In the genomic region with DNA sequence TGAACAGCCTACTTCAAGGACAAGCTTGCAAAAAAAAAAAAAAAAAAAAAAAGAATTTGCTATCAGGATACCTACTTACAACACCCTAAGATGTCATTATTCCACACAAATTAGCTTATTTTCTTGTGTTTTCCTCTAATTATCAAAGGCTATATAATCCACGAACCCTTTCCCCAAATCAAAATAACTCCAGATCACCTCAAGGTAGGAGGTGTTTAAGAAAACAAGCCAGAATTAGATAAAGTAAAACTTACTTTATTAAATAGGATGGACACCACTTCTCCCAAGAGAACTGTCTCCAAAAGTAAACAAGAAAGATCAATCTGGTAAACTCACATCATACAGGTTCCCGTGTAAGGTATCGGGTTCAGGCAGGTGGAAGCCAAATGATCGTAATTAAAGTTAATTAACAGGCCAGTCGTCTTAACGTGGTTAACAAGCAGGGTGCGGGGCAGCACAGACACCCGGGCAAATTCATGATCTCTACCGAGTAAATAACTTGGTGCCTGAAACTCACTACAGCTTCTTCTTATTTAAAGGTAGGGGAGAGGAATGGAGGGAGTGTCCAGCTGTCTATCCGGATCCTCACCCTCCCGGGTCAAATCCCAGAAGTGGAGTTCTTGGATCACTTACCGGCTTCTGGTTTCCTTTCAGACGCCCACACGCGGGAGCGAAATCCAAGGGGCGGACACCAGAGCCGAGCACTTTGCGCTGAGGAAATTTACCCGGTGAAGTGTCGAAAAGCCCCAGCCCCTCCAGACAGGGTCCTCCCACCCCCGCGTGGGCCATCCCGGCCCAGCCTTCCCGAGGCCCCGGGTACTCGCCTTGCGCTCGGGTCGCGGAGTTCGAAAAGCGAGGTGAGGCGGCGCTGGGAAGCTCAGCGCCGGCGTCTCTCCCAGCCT, we compare ENCODE assay signal across 8 cellular contexts. TPM values are rescaled to one million over a fixed set of nuclear protein-coding genes. Genes with fewer than 3 reads are reported as not detected.
DNase-seq lines count a peak whose midpoint lies in the region; ATAC-seq and TF ChIP-seq lines count a peak whose summit lies in the region.

No MANE protein-coding gene starts in this region.

- H3K9me3 ChIP-seq in CD4-positive, alpha-beta memory T cell (ENCODE audit: control insufficient read depth in 1 of 2, low read length in 2 of 2), result no peaks in the 10 kb centered on the region
- no peaks in the 10 kb centered on the region for H3K9me3 ChIP-seq in duodenal mucosa (ENCODE audit: control insufficient read depth in 1 of 2, low read length in 2 of 2)

- H3K4me1 Mint-ChIP-seq in CD4-positive, alpha-beta memory T cell, result peaks cover 32 to 54% (median 45%) of the 10 kb centered on the region in 4 donors
- peaks cover 11% of the 10 kb centered on the region for H3K4me1 Mint-ChIP-seq in WTC11
- peaks cover 32% of the 10 kb centered on the region for H3K4me1 Mint-ChIP-seq in memory B cell

- H3K4me1 ChIP-seq in CD4-positive, alpha-beta memory T cell (ENCODE audit: insufficient read depth, low read length), result peaks cover 45% of the 10 kb centered on the region
- H3K4me1 ChIP-seq in duodenal mucosa (ENCODE audit: control insufficient read depth in 1 of 2, insufficient read depth in 2 of 2, low read length in 2 of 2), result peaks cover 8 to 18% of the 10 kb centered on the region in 2 donors

- CTCF ChIA-PET in CD4-positive, alpha-beta memory T cell (lab: Charles Lee; ENCODE audit: partially characterized antibody), result interaction anchor here (0.8 to 5.0 kb wide), 23 partner anchors 11 to 156 kb away, joined by 3 to 69 read pairs (median 5); no protein-coding TSS in a partner anchor
- CTCF ChIA-PET in WTC11 (lab: Charles Lee), result interaction anchor here (0.9 to 2.1 kb wide), 7 partner anchors 8 to 156 kb away, joined by 3 to 7 read pairs (median 5); no protein-coding TSS in a partner anchor

- peaks cover 3 to 28% of the 10 kb centered on the region in 2 donors for H3K36me3 Mint-ChIP-seq in CD4-positive, alpha-beta memory T cell
- H3K36me3 Mint-ChIP-seq in WTC11, result no peaks in the 10 kb centered on the region
- peaks cover 9% of the 10 kb centered on the region for H3K36me3 Mint-ChIP-seq in memory B cell

- POLR2A ChIA-PET in CD4-positive, alpha-beta memory T cell (lab: Charles Lee; ENCODE audit: partially characterized antibody), result interaction anchor here (0.5 to 6.1 kb wide), 44 partner anchors 9 to 1649 kb away, joined by 3 to 137 read pairs (median 6); a partner anchor contains a TSS
- POLR2A ChIA-PET in WTC11 (lab: Charles Lee), result interaction anchor here (0.6 to 0.8 kb wide), 2 partner anchors 13 to 71 kb away, joined by 3 to 10 read pairs; no protein-coding TSS in a partner anchor

- no peak for TF ChIP-seq CTCF in WTC11 (IDR thresholded peaks at IDR 0.05)

- H3K27me3 ChIP-seq in CD4-positive, alpha-beta memory T cell (ENCODE audit: insufficient read depth, low read length), result no peaks in the 10 kb centered on the region
- no peaks in the 10 kb centered on the region for H3K27me3 ChIP-seq in duodenal mucosa (ENCODE audit: control insufficient read depth in 1 of 2, insufficient read depth in 2 of 2, low read length in 2 of 2)

- peak overlapping the region; percentile 91 to 99 (median 94) for H3K4me3 Mint-ChIP-seq in CD4-positive, alpha-beta memory T cell
- peak overlapping the region; percentile 77 for H3K4me3 Mint-ChIP-seq in WTC11
- peak overlapping the region; percentile 91 for H3K4me3 Mint-ChIP-seq in memory B cell

- H3K27ac Mint-ChIP-seq in CD4-positive, alpha-beta memory T cell, result peak overlapping the region; percentile 85 to 98 (median 94)
- H3K27ac Mint-ChIP-seq in WTC11 (no peak overlapping the region), memory B cell (peak overlapping the region; percentile 93)

- peak overlapping the region; percentile 62 to 93 for H3K4me3 ChIP-seq in CD4-positive, alpha-beta memory T cell (ENCODE audit: low read length in 2 of 2)
- H3K4me3 ChIP-seq in duodenal mucosa (ENCODE audit: low read depth in 1 of 2, low read length in 2 of 2), result peak overlapping the region; percentile 86 to 87

- no peaks in the 10 kb centered on the region for H3K27me3 Mint-ChIP-seq in CD4-positive, alpha-beta memory T cell
- H3K27me3 Mint-ChIP-seq in WTC11 (ENCODE audit: low read depth) (peaks cover 40% of the 10 kb centered on the region), memory B cell (no peaks in the 10 kb centered on the region)

- H3K27ac ChIP-seq in CD4-positive, alpha-beta memory T cell (ENCODE audit: low read depth, low read length), result peak overlapping the region; percentile 89
- peak overlapping the region; percentile 85 for H3K27ac ChIP-seq in duodenal mucosa (ENCODE audit: low read depth, low read length)

- peak; percentile 30 for ATAC-seq in GM21381 (IDR thresholded peaks at IDR 0.05; ENCODE audit: unreplicated experiment)
- ATAC-seq in WTC11, result peak; percentile 18
- ATAC-seq in memory B cell (ENCODE audit: low read depth), result peak; percentile 24

- H3K36me3 ChIP-seq in CD4-positive, alpha-beta memory T cell (ENCODE audit: insufficient read depth, low read length), result no peaks in the 10 kb centered on the region
- H3K36me3 ChIP-seq in duodenal mucosa (ENCODE audit: control insufficient read depth in 1 of 2, insufficient read depth in 2 of 2, low read length in 2 of 2), result no peaks in the 10 kb centered on the region

- peak overlapping the region; percentile 76 for H3K9ac ChIP-seq in duodenal mucosa (ENCODE audit: low read depth in 1 of 2, low read length in 2 of 2)

- no peaks in the 10 kb centered on the region for H3K9me3 Mint-ChIP-seq in CD4-positive, alpha-beta memory T cell
- no peaks in the 10 kb centered on the region for H3K9me3 Mint-ChIP-seq in WTC11
- no peaks in the 10 kb centered on the region for H3K9me3 Mint-ChIP-seq in memory B cell

- peak in 2 of 5 donors; percentile 43 to 62 for DNase-seq in CD4-positive, alpha-beta memory T cell
- DNase-seq in HuH-7 (ENCODE audit: low spot score), result peak; percentile 25
- DNase-seq in WTC11 (ENCODE audit: low spot score), result no peak
- DNase-seq in memory B cell (ENCODE audit: low spot score in 2 of 2), result peak in 1 of 2 donors; percentile 10
- peak; percentile 24 to 40 (median 29) for DNase-seq in stimulated activated CD4-positive, alpha-beta T cell treated with anti-CD3 and anti-CD28 coated beads, TNF-alpha, amount 100 ng/mL, for 48 hours (ENCODE audit: low read depth in 3 of 3)
- DNase-seq in NCI-H82 treated with DMSO at 0.1 percent for 48 hours (lab: John Stamatoyannopoulos, UW; ENCODE audit: unreplicated experiment), result no peak

- intact Hi-C loops in CD4-positive, alpha-beta memory T cell (cut with micrococcal nuclease), result loop anchor here (1.0 to 5.0 kb wide), 5 partner anchors 12 to 143 kb away; no protein-coding TSS in a partner anchor

TF ChIP-seq in WTC11, 78 proteins besides CTCF, POLR2A, EP300 and RAD21:
- no peak for TF ChIP-seq GABPB1 (CRISPR knock-in tag; IDR thresholded peaks at IDR 0.05)
- TF ChIP-seq, protein P1, sequence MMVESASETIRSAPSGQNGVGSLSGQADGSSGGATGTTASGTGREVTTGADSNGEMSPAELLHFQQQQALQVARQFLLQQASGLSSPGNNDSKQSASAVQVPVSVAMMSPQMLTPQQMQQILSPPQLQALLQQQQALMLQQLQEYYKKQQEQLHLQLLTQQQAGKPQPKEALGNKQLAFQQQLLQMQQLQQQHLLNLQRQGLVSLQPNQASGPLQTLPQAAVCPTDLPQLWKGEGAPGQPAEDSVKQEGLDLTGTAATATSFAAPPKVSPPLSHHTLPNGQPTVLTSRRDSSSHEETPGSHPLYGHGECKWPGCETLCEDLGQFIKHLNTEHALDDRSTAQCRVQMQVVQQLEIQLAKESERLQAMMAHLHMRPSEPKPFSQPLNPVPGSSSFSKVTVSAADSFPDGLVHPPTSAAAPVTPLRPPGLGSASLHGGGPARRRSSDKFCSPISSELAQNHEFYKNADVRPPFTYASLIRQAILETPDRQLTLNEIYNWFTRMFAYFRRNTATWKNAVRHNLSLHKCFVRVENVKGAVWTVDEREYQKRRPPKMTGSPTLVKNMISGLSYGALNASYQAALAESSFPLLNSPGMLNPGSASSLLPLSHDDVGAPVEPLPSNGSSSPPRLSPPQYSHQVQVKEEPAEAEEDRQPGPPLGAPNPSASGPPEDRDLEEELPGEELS (CRISPR knock-in tag; IDR thresholded peaks at IDR 0.05), result no peak
- TF ChIP-seq NR2C2 (CRISPR knock-in tag; IDR thresholded peaks at IDR 0.05), result no peak
- TF ChIP-seq, protein P2, sequence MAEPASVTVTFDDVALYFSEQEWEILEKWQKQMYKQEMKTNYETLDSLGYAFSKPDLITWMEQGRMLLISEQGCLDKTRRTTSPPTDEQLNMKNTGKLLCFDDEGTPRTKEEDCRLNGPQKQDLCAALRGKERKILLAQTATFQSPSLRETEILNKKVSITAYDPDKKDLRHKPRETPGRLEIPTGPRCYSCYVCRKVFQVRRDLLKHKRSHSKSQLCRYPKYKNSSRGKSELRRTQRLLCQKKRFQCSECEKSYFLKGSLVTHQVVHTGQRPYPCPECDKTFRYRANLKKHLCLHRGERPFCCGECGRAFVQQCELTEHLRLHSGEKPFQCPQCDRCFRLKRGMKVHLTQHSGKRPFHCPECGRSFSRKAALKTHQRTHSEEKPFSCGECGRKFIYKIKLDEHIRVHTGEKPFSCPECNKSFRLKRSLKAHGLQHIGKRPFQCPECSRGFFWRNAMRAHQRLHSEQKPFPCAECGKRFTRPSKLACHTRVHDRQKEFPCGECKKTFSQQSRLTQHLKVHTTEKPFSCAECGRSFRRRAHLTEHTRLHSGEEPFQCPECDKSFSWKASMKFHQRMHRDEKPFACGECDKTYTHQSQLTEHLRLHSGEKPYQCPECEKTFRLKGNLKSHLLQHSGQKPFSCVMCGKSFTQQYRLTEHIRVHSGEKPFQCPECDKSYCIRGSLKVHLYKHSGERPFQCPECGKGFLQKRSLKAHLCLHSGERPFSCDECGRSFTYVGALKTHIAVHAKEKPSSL (CRISPR knock-in tag; conservative IDR thresholded peaks at IDR 0.05), result no peak
- TF ChIP-seq ATF1 (CRISPR knock-in tag; IDR thresholded peaks at IDR 0.05), result no peak
- no peak for TF ChIP-seq GRHL2 (CRISPR knock-in tag; IDR thresholded peaks at IDR 0.05; ENCODE audit: insufficient replicate concordance, severe bottlenecking)
- TF ChIP-seq IRF2 (CRISPR knock-in tag; IDR thresholded peaks at IDR 0.05; ENCODE audit: borderline replicate concordance, low read depth), result no peak
TF ChIP-seq in WTC11: peak in this region for 0.

RNA-seq across cellular contexts. Expression of a gene that starts 0.7 kb away (rescaled TPM):
- 10 to 100 TPM; 89.6 to 97.4 TPM for total RNA-seq in CD4-positive, alpha-beta memory T cell
- 10 to 100 TPM; 19.7 to 29.1 TPM for polyA plus RNA-seq in CD4-positive, alpha-beta memory T cell
- total RNA-seq in WTC11 (2021), result 1.0 to 2.4 TPM (median 1.5 TPM) in 3 replicates

RNA-seq across cellular contexts. Expression of a gene that starts 37.8 kb away (rescaled TPM):
- 1 to 10 TPM; 1.2 to 1.4 TPM for total RNA-seq in CD4-positive, alpha-beta memory T cell
- polyA plus RNA-seq in CD4-positive, alpha-beta memory T cell, result under 1 TPM in 1 of 2 donors, not detected in 1; 0.16 TPM
- total RNA-seq in WTC11 (2021), result not detected in 3 replicates

Comparison
In these comparisons a context has a peak if more than half of its experiments do, and no peak if none do; other contexts are left out.
1. DNase-seq: peak in HuH-7 (single experiment) and stimulated activated CD4-positive, alpha-beta T cell treated with anti-CD3 and anti-CD28 coated beads, TNF-alpha, amount 100 ng/mL, for 48 hours (3 of 3); none in WTC11 (single experiment) and NCI-H82 treated with DMSO at 0.1 percent for 48 hours (single experiment).
2. RNA of a gene that starts 0.7 kb away (total RNA-seq): 89.6 to 97.4 TPM in CD4-positive, alpha-beta memory T cell; 1.0 to 2.4 TPM in WTC11; every median in the first group is over 10 times any median in the second.
3. Peak in every context shown above with its lines, with median percentiles within 50 percentile points of each other: H3K4me3 Mint-ChIP-seq and ATAC-seq.